ENCODE assay signal across 8 cellular contexts in genomic region chr16:68529608-68529930, GRCh38. TPM values are rescaled to one million over a fixed set of nuclear protein-coding genes. Genes with fewer than 3 reads are reported as not detected.
A peak's percentile ranks its signal among the peaks of the same experiment; 100 is the strongest.
DNase-seq lines count a peak whose midpoint lies in the region; ATAC-seq and TF ChIP-seq lines count a peak whose summit lies in the region.

No MANE protein-coding gene starts in this region.

- no peaks in the 10 kb centered on the region for H3K36me3 ChIP-seq in left ventricle myocardium inferior

- POLR2A ChIA-PET in T-cell (lab: Charles Lee) = interaction anchor here in 1 of 2 donors (1.0 kb wide), 1 partner anchor 9 kb away, joined by 4 read pairs; the partner anchor contains the start of gene ZFP90

- peak overlapping the region; percentile 86 for H3K4me3 ChIP-seq in left ventricle myocardium inferior

- H3K27me3 ChIP-seq in left ventricle myocardium inferior (ENCODE audit: low read depth) = peaks cover 8% of the 10 kb centered on the region

- DNase-seq in Right ventricle myocardium inferior (ENCODE audit: missing footprints) = no peak
- no peak for DNase-seq in cardiac septum (ENCODE audit: low spot score)
- DNase-seq in T-cell = no peak
- DNase-seq in left ventricle myocardium inferior = no peak
- DNase-seq in stimulated activated effector memory CD8-positive, alpha-beta T cell treated with anti-CD3 and anti-CD28 coated beads, Interleukin-12 subunit alpha, Interleukin-12 subunit beta, amount 100 ng/mL, for 72 hours (ENCODE audit: low spot score in 2 of 2) = no peak
- no peak for DNase-seq in NCI-H2081 treated with DMSO at 0.1 percent for 48 hours (lab: John Stamatoyannopoulos, UW)
- no peak for DNase-seq in SHP77 treated with DMSO at 0.1 percent for 48 hours (lab: John Stamatoyannopoulos, UW)
- DNase-seq in G401 (ENCODE audit: low spot score) = no peak

- H3K36me3 Mint-ChIP-seq in T-cell = peaks cover 12% of the 10 kb centered on the region
- peaks cover 14% of the 10 kb centered on the region for H3K36me3 Mint-ChIP-seq in stimulated activated effector memory CD8-positive, alpha-beta T cell treated with anti-CD3 and anti-CD28 coated beads, Interleukin-12 subunit alpha, Interleukin-12 subunit beta, amount 100 ng/mL, for 72 hours

- no peak for TF ChIP-seq CTCF in left ventricle myocardium inferior (IDR thresholded peaks at IDR 0.05; ENCODE audit: borderline replicate concordance)

- H3K27ac Mint-ChIP-seq in T-cell = peak overlapping the region; percentile 76 to 78
- peak overlapping the region; percentile 74 for H3K27ac Mint-ChIP-seq in stimulated activated effector memory CD8-positive, alpha-beta T cell treated with anti-CD3 and anti-CD28 coated beads, Interleukin-12 subunit alpha, Interleukin-12 subunit beta, amount 100 ng/mL, for 72 hours

- peaks cover 23% of the 10 kb centered on the region for H3K4me1 ChIP-seq in left ventricle myocardium inferior

- peaks cover 22 to 25% (median 23%) of the 10 kb centered on the region in 3 donors for H3K4me1 Mint-ChIP-seq in T-cell
- H3K4me1 Mint-ChIP-seq in stimulated activated effector memory CD8-positive, alpha-beta T cell treated with anti-CD3 and anti-CD28 coated beads, Interleukin-12 subunit alpha, Interleukin-12 subunit beta, amount 100 ng/mL, for 72 hours = peaks cover 18% of the 10 kb centered on the region

- no peak overlapping the region for H3K27ac ChIP-seq in left ventricle myocardium inferior (replicated peaks)

- peaks cover 6% of the 10 kb centered on the region for H3K9me3 ChIP-seq in left ventricle myocardium inferior (replicated peaks)

- intact Hi-C loops in Right ventricle myocardium inferior (cut with DNase I) (loop anchor here (2.0 to 5.0 kb wide), 3 partner anchors 271 to 593 kb away; partner anchors contain the start of gene TANGO6), cardiac septum (cut with DNase I) (loop anchor here (5.0 kb wide), 1 partner anchor 318 kb away; no protein-coding TSS in a partner anchor), left ventricle myocardium inferior (cut with micrococcal nuclease) (no loop called here)

- ATAC-seq in Right ventricle myocardium inferior = peak; percentile 2
- ATAC-seq in T-cell (replicated peaks in 1 of 4) = peak; percentile 25 to 41 (median 30)
- ATAC-seq in stimulated activated effector memory CD8-positive, alpha-beta T cell treated with anti-CD3 and anti-CD28 coated beads, Interleukin-12 subunit alpha, Interleukin-12 subunit beta, amount 100 ng/mL, for 72 hours = peak; percentile 50

- peaks cover 0 to 4% (median 0%) of the 10 kb centered on the region in 3 donors for H3K9me3 Mint-ChIP-seq in T-cell
- no peaks in the 10 kb centered on the region for H3K9me3 Mint-ChIP-seq in stimulated activated effector memory CD8-positive, alpha-beta T cell treated with anti-CD3 and anti-CD28 coated beads, Interleukin-12 subunit alpha, Interleukin-12 subunit beta, amount 100 ng/mL, for 72 hours

- H3K4me3 Mint-ChIP-seq in T-cell = peak overlapping the region; percentile 82 to 89 (median 87)
- H3K4me3 Mint-ChIP-seq in stimulated activated effector memory CD8-positive, alpha-beta T cell treated with anti-CD3 and anti-CD28 coated beads, Interleukin-12 subunit alpha, Interleukin-12 subunit beta, amount 100 ng/mL, for 72 hours = peak overlapping the region; percentile 88

- H3K27me3 Mint-ChIP-seq in T-cell = no peaks in the 10 kb centered on the region

- CTCF ChIA-PET in T-cell (lab: Charles Lee) = interaction anchor here (0.6 to 4.4 kb wide), 14 partner anchors 9 to 781 kb away, joined by 3 to 21 read pairs (median 4); partner anchors contain the start of gene ZFP90 (in 1 of the 2)

- in situ Hi-C loops in G401 (cut with HindIII; ENCODE audit: low sequenced_read_pairs) = no loop called here

RNA-seq across cellular contexts. Expression of gene ZFP90, which starts 9.5 kb away (rescaled TPM):
- total RNA-seq in Right ventricle myocardium inferior (9.5 TPM), cardiac septum (16.0 TPM), T-cell (10 to 100 TPM; 25.9 to 53.6 (median 46.7) TPM), left ventricle myocardium inferior (11.0 TPM)
- 32.5 and 37.0 TPM in 2 replicates for total RNA-seq in G401 (2014; rRNA removed; shearing (Covaris generic))
